Comparison of ENCODE assay signal across 8 cellular contexts in genomic region chr10:31759816-31760626, GRCh38.
DNase-seq lines count a peak whose midpoint lies in the region; ATAC-seq and FAIRE-seq lines count a peak whose summit lies in the region.

No MANE protein-coding gene starts in this region.

- peak; percentile 96 for FAIRE-seq in islet of Langerhans (lab: Jason Lieb, UNC)

- DNase-seq in AG20443 (ENCODE audit: low spot score) (peak; percentile 98), NCI-H446 treated with DMSO at 0.1 percent for 48 hours (lab: John Stamatoyannopoulos, UW) (peak; percentile 99), cerebellar nuclear complex (lab: John Stamatoyannopoulos, UW) (peak; percentile 97 to 99)
- peak; percentile 92 for DNase-seq in activated CD4-positive, CD25-positive, alpha-beta regulatory T cell treated with anti-CD3 and anti-CD28 coated beads, Interleukin-2, amount 50 U/mL, for 72 hours
- DNase-seq in stimulated activated CD4-positive, alpha-beta T cell treated with anti-CD3 and anti-CD28 coated beads, Interleukin-12 subunit alpha, Interleukin-12 subunit beta, amount 100 ng/mL, for 24 hours (ENCODE audit: low read depth in 2 of 2): peak; percentile 91 to 92

- ATAC-seq in GM19043 (IDR thresholded peaks at IDR 0.05; ENCODE audit: low read depth, unreplicated experiment) (peak; percentile 90), HG03354 (IDR thresholded peaks at IDR 0.05; ENCODE audit: poor library complexity, severe bottlenecking, unreplicated experiment) (peak; percentile 94)

Comparison
In these comparisons a context has a peak if more than half of its experiments do, and no peak if none do; other contexts are left out.
1. Peak in every context shown above with its lines: DNase-seq and ATAC-seq.